21 cellular contexts compared by ENCODE assay signal in genomic region chr13:113119822-113120189, GRCh38. TPM values are rescaled to one million over a fixed set of nuclear protein-coding genes. Genes with fewer than 3 reads are reported as not detected.
A peak's percentile ranks its signal among the peaks of the same experiment; 100 is the strongest.
DNase-seq lines count a peak whose midpoint lies in the region; FAIRE-seq and TF ChIP-seq lines count a peak whose summit lies in the region.
"Had no signal": no experiment of that assay in that cellular context is flagged by ENCODE, and none has a peak within 500 bp of the region (broad histone marks: within the 10 kb centered on the region; RNA-seq: fewer than 3 reads in every experiment).

No MANE protein-coding gene starts in this region.

- FAIRE-seq in kidney (lab: Jason Lieb, UNC), result no peak
- FAIRE-seq: A204.1, D721Med, G401.6, H54 had no signal

- DNase-seq in NCI-H146 (lab: John Stamatoyannopoulos, UW), result peak; percentile 48
- peak; percentile 46 for DNase-seq in coronary artery (ENCODE audit: low spot score)
- DNase-seq in kidney, result peak; percentile 29
- DNase-seq in posterior vena cava (ENCODE audit: low spot score), result peak; percentile 63
- DNase-seq in NCI-H2029 treated with DMSO at 0.1 percent for 48 hours (lab: John Stamatoyannopoulos, UW), result no peak
- DNase-seq in NK-92 treated with Interleukin-12 subunit alpha and Interleukin-12 subunit beta, amount 100 ng/mL, for 24 hours (lab: John Stamatoyannopoulos, UW), result no peak
- no peak for DNase-seq in midbrain (lab: John Stamatoyannopoulos, UW)
- DNase-seq in uterus, result no peak
- DNase-seq: BE2C; CD8-positive, alpha-beta T cell; COR-L47; DMS153; DMS79 treated with DMSO at 0.1 percent for 48 hours; EL had no signal

- no peaks in the 10 kb centered on the region for H3K27me3 ChIP-seq in uterus
- H3K27me3 ChIP-seq: BE2C had no signal

- TF ChIP-seq POLR2A in uterus (IDR thresholded peaks at IDR 0.05), result no peak

- TF ChIP-seq CTCF in coronary artery (IDR thresholded peaks at IDR 0.05) (no peak), kidney (IDR thresholded peaks at IDR 0.05; ENCODE audit: borderline replicate concordance, extremely low read depth, insufficient read depth) (no peak), uterus (IDR thresholded peaks at IDR 0.05) (no peak)

- H3K27ac ChIP-seq in coronary artery, result no peak overlapping the region
- H3K27ac ChIP-seq in kidney (ENCODE audit: low read depth in 2 of 2, low read length in 2 of 2), result no peak overlapping the region
- H3K27ac ChIP-seq in uterus, result no peak overlapping the region
- H3K27ac ChIP-seq: C4-2B had no signal

- intact Hi-C loops in kidney (cut with DNase I) (no loop called here), posterior vena cava (cut with DNase I) (no loop called here), uterus (cut with DNase I; ENCODE audit: low total_unique reads) (no loop called here)

- H3K4me1 ChIP-seq in kidney (ENCODE audit: control insufficient read depth in 1 of 2, insufficient read depth in 1 of 2, low read depth in 1 of 2, low read length in 2 of 2) (peaks cover 0 to 3% of the 10 kb centered on the region in 2 donors), uterus (no peaks in the 10 kb centered on the region)

- no peaks in the 10 kb centered on the region for H3K9me3 ChIP-seq in kidney (ENCODE audit: control insufficient read depth in 1 of 2, low read length in 2 of 2)
- no peaks in the 10 kb centered on the region for H3K9me3 ChIP-seq in uterus
- H3K9me3 ChIP-seq: BE2C had no signal

- H3K4me3 ChIP-seq in coronary artery, result no peak overlapping the region
- H3K4me3 ChIP-seq in kidney (ENCODE audit: low read length in 2 of 2), result no peak overlapping the region
- H3K4me3 ChIP-seq in uterus, result no peak overlapping the region

- H3K9ac ChIP-seq in kidney (ENCODE audit: low read length in 2 of 2), result no peak overlapping the region

- H3K36me3 ChIP-seq in kidney (ENCODE audit: control insufficient read depth in 1 of 2, insufficient read depth in 2 of 2, low read length in 2 of 2), result no peaks in the 10 kb centered on the region
- H3K36me3 ChIP-seq in uterus, result no peaks in the 10 kb centered on the region
- H3K36me3 ChIP-seq: BE2C had no signal

RNA-seq across cellular contexts. Expression of gene F10, which starts 2.8 kb away (rescaled TPM):
- 5.1 TPM for total RNA-seq in kidney
- 6.8 TPM for polyA plus RNA-seq in kidney (ENCODE audit: insufficient read depth, low read depth, low replicate concordance)
- 10 to 100 TPM; 19.8 to 48.4 TPM for total RNA-seq in posterior vena cava
- 10 to 100 TPM in 2 of 4 donors, 1 to 10 TPM in 2; 6.8 to 56.8 (median 12.1) TPM for total RNA-seq in uterus
- total RNA-seq: CD8-positive, alpha-beta T cell; HT1080 had no signal
- polyA plus RNA-seq: IgD-negative memory B cell had no signal

RNA-seq across cellular contexts. Expression of gene F7, which starts 14.2 kb away (rescaled TPM):
- total RNA-seq in kidney, result 0.16 TPM
- 0.52 TPM for polyA plus RNA-seq in kidney (ENCODE audit: insufficient read depth, low read depth, low replicate concordance)
- under 1 TPM in 1 of 2 donors, not detected in 1; 0.10 TPM for total RNA-seq in posterior vena cava
- total RNA-seq in uterus, result under 1 TPM in 1 of 4 donors, not detected in 3; 0.69 TPM
- total RNA-seq: CD8-positive, alpha-beta T cell had no signal
- polyA plus RNA-seq: IgD-negative memory B cell had no signal

RNA-seq across cellular contexts. Expression of gene PROZ, which starts 38.6 kb away (rescaled TPM):
- total RNA-seq in kidney (not detected), posterior vena cava (not detected), uterus (not detected)
- 20.0 TPM for polyA plus RNA-seq in kidney (ENCODE audit: insufficient read depth, low read depth, low replicate concordance)
- total RNA-seq: CD8-positive, alpha-beta T cell; HT1080 had no signal
- polyA plus RNA-seq: IgD-negative memory B cell had no signal

Comparison
In these comparisons a context has a peak if more than half of its experiments do, and no peak if none do; other contexts are left out.
1. DNase-seq: peak in NCI-H146 (single experiment), coronary artery (single experiment), kidney (single experiment) and posterior vena cava (single experiment); none in NCI-H2029 treated with DMSO at 0.1 percent for 48 hours (single experiment), NK-92 treated with Interleukin-12 subunit alpha and Interleukin-12 subunit beta, amount 100 ng/mL, for 24 hours (single experiment), midbrain (single experiment) and uterus (0 of 2).